In the genomic region with DNA sequence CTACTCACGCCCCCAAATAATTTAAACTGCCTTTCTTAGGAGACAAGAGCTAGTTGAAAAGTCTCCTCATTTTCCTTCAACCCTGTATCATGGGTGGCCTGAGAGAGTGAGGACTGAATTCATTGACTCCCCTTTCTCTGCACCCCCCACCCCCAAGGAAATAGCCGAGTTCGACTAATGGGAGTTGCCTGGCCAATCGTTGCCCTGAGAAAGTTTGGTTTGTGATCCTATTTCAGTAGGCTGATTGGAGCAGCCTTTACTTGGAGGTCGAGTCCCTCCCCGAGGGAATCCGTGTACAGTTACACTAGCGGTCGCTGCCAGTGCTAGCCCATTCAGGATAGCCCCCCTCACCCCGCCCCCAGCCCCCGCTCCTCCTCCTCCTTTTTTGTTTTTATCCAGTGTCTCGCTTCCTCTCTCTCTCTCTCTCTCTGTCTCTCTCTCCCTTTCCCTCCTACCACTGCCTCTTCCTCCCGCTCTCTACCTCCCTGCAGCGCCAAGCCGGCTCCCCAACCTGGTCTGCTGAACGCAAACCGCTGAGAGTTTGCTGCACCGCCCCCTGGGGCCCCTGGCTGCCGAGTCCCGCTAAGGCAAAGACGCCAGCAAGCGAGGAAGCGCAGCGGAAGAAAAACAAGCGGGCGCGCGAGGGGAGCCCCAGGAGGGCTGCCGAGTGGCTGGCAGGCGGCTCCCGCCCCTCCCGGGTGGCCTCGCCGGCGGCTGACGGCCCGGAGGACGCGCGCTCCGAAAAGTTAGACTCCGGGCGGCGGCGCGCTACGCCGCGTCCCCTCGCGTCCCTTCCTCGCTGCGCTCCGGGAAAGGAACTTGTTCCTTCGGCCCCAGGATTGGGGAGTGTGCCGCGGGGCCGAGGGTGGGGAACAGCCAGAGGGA, we compare ENCODE assay signal across 8 cellular contexts. TPM values are rescaled to one million over a fixed set of nuclear protein-coding genes. Genes with fewer than 3 reads are reported as not detected.
DNase-seq lines count a peak whose midpoint lies in the region; ATAC-seq and TF ChIP-seq lines count a peak whose summit lies in the region.

A gene (plus strand): TSS at position 419 of the 885 bp plus-strand sequence. CDS start 524 bp downstream, outside the sequence.

- H3K27ac Mint-ChIP-seq in HFFc6 = peak within 1 kb of the TSS; percentile 99
- peak within 1 kb of the TSS; percentile 96 for H3K27ac Mint-ChIP-seq in activated CD8-positive, alpha-beta T cell treated with anti-CD3 and anti-CD28 coated beads, Interleukin-2, amount 10 ng/mL, durations not matched to agents 7 days and 5 days
- H3K27ac Mint-ChIP-seq in effector memory CD8-positive, alpha-beta T cell = peak within 1 kb of the TSS; percentile 70 to 72

- H3K4me1 Mint-ChIP-seq in HFFc6 (ENCODE audit: low read depth) = peaks cover 77% of the 10 kb centered on the region
- H3K4me1 Mint-ChIP-seq in activated CD8-positive, alpha-beta T cell treated with anti-CD3 and anti-CD28 coated beads, Interleukin-2, amount 10 ng/mL, durations not matched to agents 7 days and 5 days (ENCODE audit: low read depth) = peaks cover 47% of the 10 kb centered on the region
- peaks cover 7 to 19% of the 10 kb centered on the region in 2 donors for H3K4me1 Mint-ChIP-seq in effector memory CD8-positive, alpha-beta T cell (ENCODE audit: low read depth in 2 of 2)

- H3K9me3 ChIP-seq in mucosa of rectum (ENCODE audit: control insufficient read depth in 2 of 2, low read length in 2 of 2) = no peaks in the 10 kb centered on the region

- peak within 1 kb of the TSS; percentile 41 to 54 for H3K9ac ChIP-seq in mucosa of rectum (ENCODE audit: low read depth in 1 of 2, low read length in 2 of 2)

- H3K4me3 ChIP-seq in mucosa of rectum (ENCODE audit: low read length in 2 of 2) = peak within 1 kb of the TSS; percentile 60 to 72

- H3K9me3 Mint-ChIP-seq in HFFc6 = no peaks in the 10 kb centered on the region
- no peaks in the 10 kb centered on the region for H3K9me3 Mint-ChIP-seq in activated CD8-positive, alpha-beta T cell treated with anti-CD3 and anti-CD28 coated beads, Interleukin-2, amount 10 ng/mL, durations not matched to agents 7 days and 5 days (ENCODE audit: insufficient read depth)
- H3K9me3 Mint-ChIP-seq in effector memory CD8-positive, alpha-beta T cell = no peaks in the 10 kb centered on the region

- H3K36me3 ChIP-seq in mucosa of rectum (ENCODE audit: control insufficient read depth in 2 of 2, insufficient read depth in 2 of 2, low read length in 2 of 2) = no peaks in the 10 kb centered on the region

- peak; percentile 69 for DNase-seq in G401 (ENCODE audit: low spot score)
- peak; percentile 93 for DNase-seq in HFFc6
- DNase-seq in NCI-H2171 treated with DMSO at 0.1 percent for 48 hours (lab: John Stamatoyannopoulos, UW) = peak; percentile 81
- peak; percentile 90 for DNase-seq in activated CD8-positive, alpha-beta T cell treated with anti-CD3 and anti-CD28 coated beads, Interleukin-2, amount 10 ng/mL, durations not matched to agents 7 days and 5 days
- DNase-seq in effector memory CD8-positive, alpha-beta T cell = peak; percentile 61 to 70 (median 64)
- peak; percentile 34 for DNase-seq in stimulated activated CD8-positive, alpha-beta memory T cell treated with anti-CD3 and anti-CD28 coated beads, Interleukin-7, amount 100 ng/mL, for 24 hours (ENCODE audit: low read depth)
- DNase-seq in middle frontal gyrus (ENCODE audit: extremely low spot score, low spot score) = no peak

- peak; percentile 35; the same call in 1 of the 2 replicates for TF ChIP-seq CTCF in HFFc6 (IDR thresholded peaks at IDR 0.05)

- peak within 1 kb of the TSS; percentile 83 for H3K4me3 Mint-ChIP-seq in HFFc6
- H3K4me3 Mint-ChIP-seq in activated CD8-positive, alpha-beta T cell treated with anti-CD3 and anti-CD28 coated beads, Interleukin-2, amount 10 ng/mL, durations not matched to agents 7 days and 5 days = peak within 1 kb of the TSS; percentile 88
- peak within 1 kb of the TSS; percentile 83 to 87 for H3K4me3 Mint-ChIP-seq in effector memory CD8-positive, alpha-beta T cell

- in situ Hi-C loops in G401 (cut with HindIII; ENCODE audit: low sequenced_read_pairs) = no loop called here

- H3K36me3 Mint-ChIP-seq in HFFc6 (ENCODE audit: low read depth) = peaks cover 34% of the 10 kb centered on the region
- peaks cover 15% of the 10 kb centered on the region for H3K36me3 Mint-ChIP-seq in activated CD8-positive, alpha-beta T cell treated with anti-CD3 and anti-CD28 coated beads, Interleukin-2, amount 10 ng/mL, durations not matched to agents 7 days and 5 days (ENCODE audit: low read depth)
- no peaks in the 10 kb centered on the region for H3K36me3 Mint-ChIP-seq in effector memory CD8-positive, alpha-beta T cell (ENCODE audit: insufficient read depth)

- no peaks in the 10 kb centered on the region for H3K27me3 Mint-ChIP-seq in HFFc6 (ENCODE audit: insufficient read depth)
- peaks cover 3% of the 10 kb centered on the region for H3K27me3 Mint-ChIP-seq in activated CD8-positive, alpha-beta T cell treated with anti-CD3 and anti-CD28 coated beads, Interleukin-2, amount 10 ng/mL, durations not matched to agents 7 days and 5 days (ENCODE audit: low read depth)
- peaks cover 0 to 13% of the 10 kb centered on the region in 2 donors for H3K27me3 Mint-ChIP-seq in effector memory CD8-positive, alpha-beta T cell

- peak; percentile 85 for ATAC-seq in activated CD8-positive, alpha-beta T cell treated with anti-CD3 and anti-CD28 coated beads, Interleukin-2, amount 10 ng/mL, durations not matched to agents 7 days and 5 days
- peak; percentile 81 for ATAC-seq in effector memory CD8-positive, alpha-beta T cell (replicated peaks)

- CTCF ChIA-PET in activated CD8-positive, alpha-beta T cell treated with anti-CD3 and anti-CD28 coated beads, Interleukin-2, amount 10 ng/mL, durations not matched to agents 7 days and 5 days (lab: Charles Lee) = interaction anchor here (0.9 to 9.9 kb wide), 7 partner anchors 10 to 327 kb away, joined by 3 to 128 read pairs (median 4); no protein-coding TSS in a partner anchor

- H3K4me1 ChIP-seq in mucosa of rectum (ENCODE audit: control insufficient read depth in 2 of 2, insufficient read depth in 2 of 2, low read length in 2 of 2) = peaks cover 4 to 5% of the 10 kb centered on the region in 2 donors

- H3K27me3 ChIP-seq in mucosa of rectum (ENCODE audit: control insufficient read depth in 2 of 2, insufficient read depth in 2 of 2, low read length in 2 of 2) = peaks cover 6 to 13% of the 10 kb centered on the region in 2 donors

- H3K27ac ChIP-seq in mucosa of rectum (ENCODE audit: low read depth in 2 of 2, low read length in 2 of 2) = peak within 1 kb of the TSS; percentile 42 to 67

- POLR2A ChIA-PET in activated CD8-positive, alpha-beta T cell treated with anti-CD3 and anti-CD28 coated beads, Interleukin-2, amount 10 ng/mL, durations not matched to agents 7 days and 5 days (lab: Charles Lee) = interaction anchor here (0.9 kb wide), 1 partner anchor 11 kb away, joined by 3 read pairs; no protein-coding TSS in a partner anchor

RNA-seq across cellular contexts. Expression of the gene that starts here (rescaled TPM):
- 31.0 and 33.3 TPM in 2 replicates for total RNA-seq in G401 (2014; rRNA removed; shearing (Covaris generic))
- 10 to 100 TPM; 46.1 to 54.5 (median 51.3) TPM for total RNA-seq in HFFc6 (2021; fragmentation: NEBNext Ultra II Directional; extraction: Animal tissue kit (Norgen Biotek cat#: 25700))
- total RNA-seq in activated CD8-positive, alpha-beta T cell treated with anti-CD3 and anti-CD28 coated beads, Interleukin-2, amount 10 ng/mL, durations not matched to agents 7 days and 5 days = 10 to 100 TPM; 22.8 to 26.0 TPM
